Comparison of ENCODE assay signal across 12 cellular contexts in the genomic region with DNA sequence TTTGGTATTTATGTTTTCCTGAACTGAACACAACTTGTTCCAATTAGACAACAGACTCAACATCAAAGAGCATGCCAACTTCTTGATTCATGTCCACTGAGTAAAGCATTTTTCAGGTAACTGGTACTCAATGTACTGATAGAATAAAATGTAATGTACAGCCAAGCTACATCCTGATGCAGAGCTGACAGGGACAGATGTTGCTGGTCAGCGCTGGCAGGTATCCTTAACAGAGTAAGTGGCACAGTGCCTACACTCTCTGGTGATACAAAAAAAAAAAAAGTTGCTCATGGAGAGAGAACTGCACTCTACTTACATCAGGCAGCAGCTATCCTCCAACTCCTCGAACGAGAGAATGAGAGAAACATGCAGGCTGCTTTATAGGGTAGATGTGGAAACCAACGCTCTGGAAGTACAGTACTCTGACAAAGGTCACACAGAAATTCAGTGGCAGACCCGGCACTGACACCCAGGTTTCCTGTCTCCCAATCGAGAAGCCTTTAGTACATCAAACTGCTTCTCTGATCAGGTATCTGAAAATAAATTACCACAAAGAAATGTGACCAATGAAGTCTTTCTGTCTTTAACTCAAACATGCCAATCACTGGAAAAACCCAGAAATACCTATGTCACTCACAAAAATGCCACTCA. TPM values are rescaled to one million over a fixed set of nuclear protein-coding genes. Genes with fewer than 3 reads are reported as not detected.
DNase-seq lines count a peak whose midpoint lies in the region; ATAC-seq, FAIRE-seq and TF ChIP-seq lines count a peak whose summit lies in the region.
"Had no signal": no experiment of that assay in that cellular context is flagged by ENCODE, and none has a peak within 500 bp of the region (broad histone marks: within the 10 kb centered on the region; RNA-seq: fewer than 3 reads in every experiment).

No MANE protein-coding gene starts in this region.

- TF ChIP-seq POLR2A in GM12878 (IDR thresholded peaks at IDR 0.05; ENCODE audit: low read depth, low read length) = no peak

- H3K4me2 ChIP-seq in GM12878 (ENCODE audit: control insufficient read depth, insufficient read depth) (peak overlapping the region; percentile 66), hepatocyte (peak overlapping the region; percentile 89)

- H3K4me1 Mint-ChIP-seq in activated CD8-positive, alpha-beta memory T cell treated with anti-CD3 and anti-CD28 coated beads, Interleukin-2, amount 10 ng/mL, durations not matched to agents 7 days and 5 days = peaks cover 59% of the 10 kb centered on the region

- intact Hi-C loops in GM12878 (cut with micrococcal nuclease; ENCODE audit: unreplicated experiment) = no loop called here

- H3K27me3 Mint-ChIP-seq in activated CD8-positive, alpha-beta memory T cell treated with anti-CD3 and anti-CD28 coated beads, Interleukin-2, amount 10 ng/mL, durations not matched to agents 7 days and 5 days = no peaks in the 10 kb centered on the region

- CTCF ChIA-PET in activated CD8-positive, alpha-beta memory T cell treated with anti-CD3 and anti-CD28 coated beads, Interleukin-2, amount 10 ng/mL, durations not matched to agents 7 days and 5 days (lab: Charles Lee) = interaction anchor here (0.7 to 1.3 kb wide), 3 partner anchors 9 to 320 kb away, joined by 3 to 4 read pairs (median 3); no protein-coding TSS in a partner anchor
- CTCF ChIA-PET in GM12878 (lab: Yijun Ruan, JAX) = interaction anchor here (0.7 to 1.2 kb wide), 2 partner anchors 32 to 157 kb away, joined by 3 read pairs; no protein-coding TSS in a partner anchor

- FAIRE-seq in GM12878 (lab: Jason Lieb, UNC) = no peak
- FAIRE-seq: GM18507 had no signal

- DNase-seq in activated CD8-positive, alpha-beta memory T cell treated with anti-CD3 and anti-CD28 coated beads, Interleukin-2, amount 10 ng/mL, durations not matched to agents 7 days and 5 days = no peak
- no peak for DNase-seq in activated CD8-positive, alpha-beta memory T cell treated with anti-CD3 and anti-CD28 coated beads, Interleukin-2, amount 50 U/mL, for 4 hours
- no peak for DNase-seq in GM12878 (ENCODE audit: low read depth, low spot score)
- no peak for DNase-seq in hepatocyte (ENCODE audit: low spot score)
- no peak for DNase-seq in thoracic aorta (ENCODE audit: low spot score)
- DNase-seq in activated gamma-delta T cell treated with Interleukin-2 at 50 U/mL for 16 hours = no peak
- no peak for DNase-seq in GOT3 (lab: John Stamatoyannopoulos, UW)
- DNase-seq: Kasumi-1, RPMI8226 had no signal

- BruUV-seq in GM12878 (replicated peaks; lab: Mats Ljungman, UMichigan) = no TSS peak

- peaks cover 13% of the 10 kb centered on the region for H3K36me3 Mint-ChIP-seq in activated CD8-positive, alpha-beta memory T cell treated with anti-CD3 and anti-CD28 coated beads, Interleukin-2, amount 10 ng/mL, durations not matched to agents 7 days and 5 days

- H3K9me3 ChIP-seq in GM12878 (replicated peaks; ENCODE audit: control insufficient read depth, insufficient read depth, low read length) (no peaks in the 10 kb centered on the region), hepatocyte (ENCODE audit: low read depth) (no peaks in the 10 kb centered on the region), thoracic aorta (no peaks in the 10 kb centered on the region)

- H2AFZ ChIP-seq in GM12878 (ENCODE audit: control insufficient read depth, low read depth, low read length) = no peak overlapping the region
- H2AFZ ChIP-seq in hepatocyte = no peak overlapping the region

- H3K36me3 ChIP-seq in GM12878 (ENCODE audit: control insufficient read depth in 2 of 2, insufficient read depth in 2 of 2, low read length in 1 of 2) = no peaks in the 10 kb centered on the region
- H3K36me3 ChIP-seq in hepatocyte (replicated peaks; ENCODE audit: insufficient read depth, low read depth) = no peaks in the 10 kb centered on the region
- no peaks in the 10 kb centered on the region for H3K36me3 ChIP-seq in thoracic aorta

- TF ChIP-seq EP300 in GM12878 (IDR thresholded peaks at IDR 0.05; ENCODE audit: borderline replicate concordance in 1 of 2, control insufficient read depth in 1 of 2, low read depth in 2 of 2, low read length in 2 of 2) = no peak

- POLR2A ChIA-PET in GM12878 (lab: Charles Lee) = no interaction called here

- SMC1A ChIA-PET in GM12878 (lab: Charles Lee; ENCODE audit: uncharacterized antibody, unreplicated experiment) = interaction anchor here (1.5 kb wide), 1 partner anchor 13 kb away, joined by 4 read pairs; no protein-coding TSS in a partner anchor

- TF ChIP-seq CTCF in GM12878 (IDR thresholded peaks at IDR 0.05 in 2 of 3, conservative IDR thresholded peaks at IDR 0.05 in 1 of 3; ENCODE audit: control insufficient read depth in 2 of 3, extremely low read depth in 1 of 3, insufficient read depth in 1 of 3, low read depth in 3 of 3, low read length in 3 of 3) (no peak), hepatocyte (IDR thresholded peaks at IDR 0.05; ENCODE audit: poor library complexity) (no peak), thoracic aorta (IDR thresholded peaks at IDR 0.05) (no peak)

- peaks cover 55% of the 10 kb centered on the region for H3K79me2 ChIP-seq in GM12878 (ENCODE audit: control insufficient read depth, insufficient read depth, low read length)
- peaks cover 93% of the 10 kb centered on the region for H3K79me2 ChIP-seq in hepatocyte

- H3K4me3 ChIP-seq in GM12878 (no peak overlapping the region), hepatocyte (no peak overlapping the region), thoracic aorta (peak overlapping the region; percentile 96)

- H3K4me3 Mint-ChIP-seq in activated CD8-positive, alpha-beta memory T cell treated with anti-CD3 and anti-CD28 coated beads, Interleukin-2, amount 10 ng/mL, durations not matched to agents 7 days and 5 days = peak overlapping the region; percentile 19

- no peak for ATAC-seq in activated CD8-positive, alpha-beta memory T cell treated with anti-CD3 and anti-CD28 coated beads, Interleukin-2, amount 10 ng/mL, durations not matched to agents 7 days and 5 days
- ATAC-seq in GM12878 (no peak), thoracic aorta (ENCODE audit: insufficient number of reproducible peaks, low FRiP score, low read depth) (no peak), GM21723 (IDR thresholded peaks at IDR 0.05; ENCODE audit: unreplicated experiment) (no peak)

- TF ChIP-seq RAD21 in GM12878 (IDR thresholded peaks at IDR 0.05; ENCODE audit: insufficient read depth, low read depth, low read length) = no peak

- in situ Hi-C loops in GM12878 (cut with MboI) = no loop called here

- H3K4me1 ChIP-seq in GM12878 (ENCODE audit: control insufficient read depth, insufficient read depth, low read length) = peaks cover 11% of the 10 kb centered on the region
- H3K4me1 ChIP-seq in hepatocyte (ENCODE audit: insufficient read depth) = peaks cover 49% of the 10 kb centered on the region
- peaks cover 54 to 73% of the 10 kb centered on the region in 2 donors for H3K4me1 ChIP-seq in thoracic aorta (ENCODE audit: control insufficient read depth in 1 of 2, low read depth in 2 of 2)

- H3K27ac ChIP-seq in GM12878 (ENCODE audit: control insufficient read depth, insufficient read depth) (no peak overlapping the region), hepatocyte (no peak overlapping the region), thoracic aorta (peak overlapping the region; percentile 26 to 31)

- H3K27me3 ChIP-seq in GM12878 (replicated peaks in 1 of 2; ENCODE audit: control insufficient read depth in 2 of 2, insufficient read depth in 2 of 2, low read length in 1 of 2) (no peaks in the 10 kb centered on the region), hepatocyte (no peaks in the 10 kb centered on the region), thoracic aorta (replicated peaks; ENCODE audit: insufficient read depth) (no peaks in the 10 kb centered on the region)

- H3K27ac Mint-ChIP-seq in activated CD8-positive, alpha-beta memory T cell treated with anti-CD3 and anti-CD28 coated beads, Interleukin-2, amount 10 ng/mL, durations not matched to agents 7 days and 5 days = peak overlapping the region; percentile 69
- H3K27ac Mint-ChIP-seq: activated T-helper 2 cell treated with anti-CD3 and anti-CD28 coated beads, Interferon-gamma antibody, Interleukin-2, Interleukin-4, amounts not matched to agents 10 μg/mL and 5 μg/mL and 100 μg/mL, durations not matched to agents 14 hours and 24 hours and 36 hours had no signal

- H4K20me1 ChIP-seq in GM12878 (ENCODE audit: control insufficient read depth, insufficient read depth) (no peaks in the 10 kb centered on the region), hepatocyte (ENCODE audit: insufficient read depth, poor library complexity, severe bottlenecking) (peaks cover 89% of the 10 kb centered on the region)

- RAD21 ChIA-PET in GM12878 (lab: Charles Lee; ENCODE audit: unreplicated experiment) = interaction anchor here (0.7 kb wide), 1 partner anchor 26 kb away, joined by 3 read pairs; no protein-coding TSS in a partner anchor

- 63% methylated on average over 6 of the region's 6 CpGs for WGBS in GM12878 (ENCODE audit: insufficient coverage, insufficient replicate concordance, low lambda C conversion rate, missing lambda C conversion rate)
- WGBS in hepatocyte (ENCODE audit: low lambda C conversion rate, missing lambda C conversion rate) = 51% methylated on average over 6 of the region's 6 CpGs

- H3K9me3 Mint-ChIP-seq in activated CD8-positive, alpha-beta memory T cell treated with anti-CD3 and anti-CD28 coated beads, Interleukin-2, amount 10 ng/mL, durations not matched to agents 7 days and 5 days (ENCODE audit: low read depth) = no peaks in the 10 kb centered on the region
- H3K9me3 Mint-ChIP-seq: activated T-helper 2 cell treated with anti-CD3 and anti-CD28 coated beads, Interferon-gamma antibody, Interleukin-2, Interleukin-4, amounts not matched to agents 10 μg/mL and 5 μg/mL and 100 μg/mL, durations not matched to agents 14 hours and 24 hours and 36 hours had no signal

- H3K9me2 ChIP-seq in hepatocyte (replicated peaks; ENCODE audit: insufficient read depth) = no peaks in the 10 kb centered on the region

- no peak overlapping the region for H3K9ac ChIP-seq in GM12878 (ENCODE audit: control insufficient read depth, insufficient read depth, low read length)

RNA-seq across cellular contexts. Expression of gene ITGB1, which starts 4.6 kb away (rescaled TPM):
- total RNA-seq in activated CD8-positive, alpha-beta memory T cell treated with anti-CD3 and anti-CD28 coated beads, Interleukin-2, amount 10 ng/mL, durations not matched to agents 7 days and 5 days = 10 to 100 TPM; 54.2 to 59.9 TPM
- 60.5 and 61.3 TPM in 2 replicates for total RNA-seq in GM12878 (2013; cell fraction: nucleolus; rRNA removed)
- 7.9 and 10.1 TPM in 2 replicates for total RNA-seq in GM12878 (2014; rRNA removed)
- total RNA-seq in GM12878 (2014; rRNA removed; fragmentation: Illumina TruSeq; extraction: Trizol) = 10.7 and 11.0 TPM in 2 replicates
- total RNA-seq in GM12878 (2021) = 9.8 and 11.4 TPM in 2 replicates
- 24.4 TPM for polyA plus RNA-seq in GM12878 (2011; ENCODE audit: low read depth)
- polyA plus RNA-seq in GM12878 (2011; rRNA removed) = 20.7 and 33.0 TPM in 2 replicates
- 6.1 and 8.3 TPM in 2 replicates for polyA plus RNA-seq in GM12878 (2011; cell fraction: cytosol; rRNA removed)
- 5.3 and 7.0 TPM in 2 replicates for polyA plus RNA-seq in GM12878 (2011; cell fraction: nucleus; rRNA removed)
- 35.8 and 40.1 TPM in 2 replicates for polyA plus RNA-seq in GM12878 (2012)
- polyA plus RNA-seq in GM12878 (2014; fragmentation: Illumina TruSeq; extraction: Trizol) = 9.7 and 12.6 TPM in 2 replicates
- polyA plus RNA-seq in GM12878 (2014; fragmentation: Nextera tagmentation; extraction: Ambion mirVana) = 1 to 10 TPM; 2.8 to 3.4 TPM
- 7.9 and 8.2 TPM in 2 replicates for polyA plus RNA-seq in GM12878 (2014; rRNA removed)
- polyA plus RNA-seq in GM12878 (2016; fragmentation: Nextera tagmentation; extraction: Ambion mirVana) = 10 to 100 TPM; 15.5 to 16.5 TPM
- 8.3 and 15.9 TPM in 2 replicates for polyA minus RNA-seq in GM12878 (2011; rRNA and poly(A)+ RNA removed)
- 30.9 and 57.1 TPM in 2 replicates for polyA minus RNA-seq in GM12878 (2011; cell fraction: cytosol; rRNA and poly(A)+ RNA removed)
- polyA minus RNA-seq in GM12878 (2011; cell fraction: nucleus; rRNA and poly(A)+ RNA removed) = 5.3 and 10.5 TPM in 2 replicates
- 552 and 564 TPM in 2 replicates for total RNA-seq in hepatocyte
- polyA plus RNA-seq in hepatocyte = 291 and 292 TPM in 2 replicates
- 1,000 to 10,000 TPM; 1,541 to 1,574 TPM for total RNA-seq in thoracic aorta

Comparison
In these comparisons a context has a peak if more than half of its experiments do, and no peak if none do; other contexts are left out.
1. H3K27ac ChIP-seq: peak in thoracic aorta (2 of 2); none in GM12878 (single experiment) and hepatocyte (single experiment).